Comparison of ENCODE assay signal across 8 cellular contexts in the genomic region with DNA sequence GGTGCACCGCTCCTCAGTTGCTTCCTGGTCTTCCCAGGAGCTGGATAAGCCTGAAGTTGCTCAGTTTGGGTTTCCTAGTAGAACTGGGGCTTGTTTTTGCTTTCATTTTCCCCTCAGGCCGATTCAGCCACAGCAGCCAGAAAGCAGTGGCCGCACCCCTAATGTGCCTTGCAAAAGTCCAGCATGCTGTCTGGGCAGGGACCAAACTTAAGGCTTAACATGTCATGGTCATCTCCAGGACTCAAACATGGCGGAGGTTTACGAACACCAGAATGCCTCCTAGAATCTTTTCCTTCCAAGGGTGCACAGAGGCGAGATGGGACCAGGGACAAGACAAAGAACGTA. TPM values are rescaled to one million over a fixed set of nuclear protein-coding genes. Genes with fewer than 3 reads are reported as not detected.
A peak's percentile ranks its signal among the peaks of the same experiment; 100 is the strongest.
DNase-seq lines count a peak whose midpoint lies in the region; ATAC-seq, FAIRE-seq and TF ChIP-seq lines count a peak whose summit lies in the region.

No MANE protein-coding gene starts in this region.

- H3K9me2 ChIP-seq in PC-3 (replicated peaks; ENCODE audit: low read length), result no peaks in the 10 kb centered on the region

- H2AFZ ChIP-seq in GM12878 (ENCODE audit: control insufficient read depth, low read depth, low read length), result peak overlapping the region; percentile 84
- H2AFZ ChIP-seq in PC-3 (ENCODE audit: low read length), result no peak overlapping the region

- H3K9ac ChIP-seq in GM12878 (ENCODE audit: control insufficient read depth, insufficient read depth, low read length) (peak overlapping the region; percentile 90), PC-3 (ENCODE audit: low read length) (no peak overlapping the region)

- H3K4me2 ChIP-seq in GM12878 (ENCODE audit: control insufficient read depth, insufficient read depth) (peak overlapping the region; percentile 86), PC-3 (ENCODE audit: low read length) (no peak overlapping the region)

- intact Hi-C loops in GM12878 (cut with micrococcal nuclease; ENCODE audit: unreplicated experiment), result no loop called here
- intact Hi-C loops in upper lobe of right lung (cut with DNase I), result no loop called here
- intact Hi-C loops in PC-3 (cut with micrococcal nuclease), result no loop called here

- no peak for TF ChIP-seq CTCF in GM06990 (IDR thresholded peaks at IDR 0.05; ENCODE audit: insufficient read depth, low read length, poor library complexity, severe bottlenecking)
- TF ChIP-seq CTCF in GM12878 (IDR thresholded peaks at IDR 0.05 in 2 of 3, conservative IDR thresholded peaks at IDR 0.05 in 1 of 3; ENCODE audit: control insufficient read depth in 2 of 3, extremely low read depth in 1 of 3, insufficient read depth in 1 of 3, low read depth in 3 of 3, low read length in 3 of 3), result no peak
- TF ChIP-seq CTCF in lung (IDR thresholded peaks at IDR 0.05; ENCODE audit: control extremely low read depth, extremely low read depth), result no peak
- no peak for TF ChIP-seq CTCF in upper lobe of right lung (IDR thresholded peaks at IDR 0.05)
- TF ChIP-seq CTCF in PC-3 (conservative IDR thresholded peaks at IDR 0.05; ENCODE audit: low read depth, low read length), result no peak

- H3K27me3 ChIP-seq in GM06990 (replicated peaks; ENCODE audit: control insufficient read depth, insufficient read depth, low read length), result no peaks in the 10 kb centered on the region
- H3K27me3 ChIP-seq in GM12878 (replicated peaks in 1 of 2; ENCODE audit: control insufficient read depth in 2 of 2, insufficient read depth in 2 of 2, low read length in 1 of 2), result no peaks in the 10 kb centered on the region
- H3K27me3 ChIP-seq in lung (ENCODE audit: control insufficient read depth, insufficient read depth), result no peaks in the 10 kb centered on the region
- H3K27me3 ChIP-seq in upper lobe of right lung, result no peaks in the 10 kb centered on the region
- H3K27me3 ChIP-seq in PC-3 (ENCODE audit: low read length), result no peaks in the 10 kb centered on the region

- ATAC-seq in GM12878, result peak; percentile 5
- ATAC-seq in lung (ENCODE audit: insufficient read depth, low FRiP score), result no peak
- ATAC-seq in upper lobe of right lung, result no peak
- ATAC-seq in GM21526 (IDR thresholded peaks at IDR 0.05; ENCODE audit: low FRiP score, unreplicated experiment), result no peak
- no peak for ATAC-seq in PC-3

- SMC1A ChIA-PET in GM12878 (lab: Charles Lee; ENCODE audit: uncharacterized antibody, unreplicated experiment), result interaction anchor here (1.1 to 5.3 kb wide), 7 partner anchors 14 to 153 kb away, joined by 3 to 26 read pairs (median 3); a partner anchor contains a TSS

- H4K20me1 ChIP-seq in GM12878 (ENCODE audit: control insufficient read depth, insufficient read depth) (no peaks in the 10 kb centered on the region), PC-3 (ENCODE audit: low read length) (no peaks in the 10 kb centered on the region)

- H3K4me3 ChIP-seq in GM06990 (replicated peaks; ENCODE audit: low read depth, low read length) (peak overlapping the region; percentile 64), GM12878 (peak overlapping the region; percentile 59), lung (peak overlapping the region; percentile 50), upper lobe of right lung (peak overlapping the region; percentile 73), PC-3 (ENCODE audit: low read length) (no peak overlapping the region)

- POLR2A ChIA-PET in GM12878 (lab: Charles Lee), result interaction anchor here (0.5 to 7.6 kb wide), 16 partner anchors 17 to 151 kb away, joined by 3 to 79 read pairs (median 4); a partner anchor contains a TSS
- POLR2A ChIA-PET in PC-3 (lab: Charles Lee; ENCODE audit: unreplicated experiment), result no interaction called here

- FAIRE-seq in GM12878 (lab: Jason Lieb, UNC), result no peak

- BruUV-seq in GM12878 (replicated peaks; lab: Mats Ljungman, UMichigan) (TSS peak; percentile 98), PC-3 (replicated peaks; lab: Mats Ljungman, UMichigan) (no TSS peak)

- TF ChIP-seq RAD21 in GM12878 (IDR thresholded peaks at IDR 0.05; ENCODE audit: insufficient read depth, low read depth, low read length), result no peak

- H3K27ac ChIP-seq in GM12878 (ENCODE audit: control insufficient read depth, insufficient read depth) (peak overlapping the region; percentile 88), lung (ENCODE audit: low read depth in 1 of 2, low read length in 1 of 2) (peak overlapping the region; percentile 94 to 99), upper lobe of right lung (peak overlapping the region; percentile 99), PC-3 (ENCODE audit: low read length) (no peak overlapping the region)

- in situ Hi-C loops in GM12878 (cut with MboI), result no loop called here

- peaks cover 6% of the 10 kb centered on the region for H3F3A ChIP-seq in PC-3 (ENCODE audit: low read length, unreplicated experiment)

- H3K79me2 ChIP-seq in GM12878 (ENCODE audit: control insufficient read depth, insufficient read depth, low read length) (no peaks in the 10 kb centered on the region), PC-3 (ENCODE audit: low read length) (0 out of 2 replicates have a peak, but pooled peaks cover 5% of the 10 kb centered on the region)

- TF ChIP-seq POLR2A in GM12878 (IDR thresholded peaks at IDR 0.05; ENCODE audit: low read depth, low read length), result no peak

- WGBS in GM12878 (ENCODE audit: insufficient coverage, insufficient replicate concordance, low lambda C conversion rate, missing lambda C conversion rate), result 77% methylated on average over 7 of the region's 7 CpGs
- WGBS in lung, 2 donors, result 63 to 64% methylated on average over 7 of the region's 7 CpGs

- CTCF ChIA-PET in GM12878 (lab: Yijun Ruan, JAX) (interaction anchor here (1.6 to 5.0 kb wide), 3 partner anchors 13 to 17 kb away, joined by 6 to 21 read pairs (median 6); a partner anchor contains a TSS), PC-3 (lab: Charles Lee) (no interaction called here)

- DNase-seq in GM06990 (ENCODE audit: extremely low read depth, insufficient read length), result no peak
- DNase-seq in MV-4-11 (lab: John Stamatoyannopoulos, UW), result peak; percentile 41
- no peak for DNase-seq in GM12878 (ENCODE audit: low read depth, low spot score)
- no peak for DNase-seq in lung (ENCODE audit: low spot score)
- peak; percentile 60 for DNase-seq in upper lobe of right lung
- no peak for DNase-seq in PC-3
- no peak for DNase-seq in cerebellar nuclear complex (lab: John Stamatoyannopoulos, UW)

- H3K9me3 ChIP-seq in GM12878 (replicated peaks; ENCODE audit: control insufficient read depth, insufficient read depth, low read length) (no peaks in the 10 kb centered on the region), lung (ENCODE audit: control insufficient read depth in 2 of 2, insufficient read depth in 1 of 2, low read length in 1 of 2) (no peaks in the 10 kb centered on the region), upper lobe of right lung (no peaks in the 10 kb centered on the region), PC-3 (ENCODE audit: low read length) (no peaks in the 10 kb centered on the region)

- RAD21 ChIA-PET in GM12878 (lab: Charles Lee; ENCODE audit: unreplicated experiment), result interaction anchor here (0.5 to 1.8 kb wide), 7 partner anchors 17 to 153 kb away, joined by 3 to 8 read pairs (median 6); a partner anchor contains a TSS

- H3K4me1 ChIP-seq in GM12878 (ENCODE audit: control insufficient read depth, insufficient read depth, low read length), result peaks cover 42% of the 10 kb centered on the region
- H3K4me1 ChIP-seq in lung (ENCODE audit: control insufficient read depth in 2 of 2, insufficient read depth in 2 of 2, low read length in 2 of 2), result peaks cover 5 to 17% of the 10 kb centered on the region in 2 donors
- peaks cover 39% of the 10 kb centered on the region for H3K4me1 ChIP-seq in upper lobe of right lung
- H3K4me1 ChIP-seq in PC-3 (ENCODE audit: insufficient read depth, low read length), result peaks cover 17% of the 10 kb centered on the region

- H3K36me3 ChIP-seq in GM06990 (ENCODE audit: control insufficient read depth, insufficient read depth, low read length) (peaks cover 10% of the 10 kb centered on the region), GM12878 (ENCODE audit: control insufficient read depth in 2 of 2, insufficient read depth in 2 of 2, low read length in 1 of 2) (peaks cover 17 to 21% of the 10 kb centered on the region in 2 experiments), lung (ENCODE audit: control insufficient read depth in 2 of 2, insufficient read depth in 2 of 2, low read length in 2 of 2) (peaks cover 13 to 16% of the 10 kb centered on the region in 2 donors), upper lobe of right lung (peaks cover 45% of the 10 kb centered on the region), PC-3 (ENCODE audit: low read depth, low read length) (peaks cover 49% of the 10 kb centered on the region)

- no peak for TF ChIP-seq EP300 in GM12878 (IDR thresholded peaks at IDR 0.05; ENCODE audit: borderline replicate concordance in 1 of 2, control insufficient read depth in 1 of 2, low read depth in 2 of 2, low read length in 2 of 2)

RNA-seq across cellular contexts. Expression of a gene that starts 2.5 kb away (rescaled TPM):
- total RNA-seq in GM12878 (2013; cell fraction: nucleolus; rRNA removed), result not detected in 2 replicates
- not detected in 2 replicates for total RNA-seq in GM12878 (2014; rRNA removed)
- not detected in 2 replicates for total RNA-seq in GM12878 (2014; rRNA removed; fragmentation: Illumina TruSeq; extraction: Trizol)
- total RNA-seq in GM12878 (2021), result not detected in 2 replicates
- polyA plus RNA-seq in GM12878 (2011; ENCODE audit: low read depth), result 0.81 TPM
- not detected in 2 replicates for polyA plus RNA-seq in GM12878 (2011; rRNA removed)
- polyA plus RNA-seq in GM12878 (2011; cell fraction: cytosol; rRNA removed), result 0.10 TPM in 1 of 2 replicates, not detected in the other
- 0.13 TPM in 1 of 2 replicates, not detected in the other for polyA plus RNA-seq in GM12878 (2011; cell fraction: nucleus; rRNA removed)
- polyA plus RNA-seq in GM12878 (2012), result 0.18 and 0.55 TPM in 2 replicates
- polyA plus RNA-seq in GM12878 (2014; fragmentation: Illumina TruSeq; extraction: Trizol), result 0.57 TPM in 1 of 2 replicates, not detected in the other
- polyA plus RNA-seq in GM12878 (2014; fragmentation: Nextera tagmentation; extraction: Ambion mirVana), result under 1 TPM; 0.27 to 0.42 TPM
- polyA plus RNA-seq in GM12878 (2014; rRNA removed), result not detected in 2 replicates
- under 1 TPM; 0.62 to 0.83 TPM for polyA plus RNA-seq in GM12878 (2016; fragmentation: Nextera tagmentation; extraction: Ambion mirVana)
- not detected in 2 replicates for polyA minus RNA-seq in GM12878 (2011; rRNA and poly(A)+ RNA removed)
- polyA minus RNA-seq in GM12878 (2011; cell fraction: cytosol; rRNA and poly(A)+ RNA removed), result not detected in 2 replicates
- not detected in 2 replicates for polyA minus RNA-seq in GM12878 (2011; cell fraction: nucleus; rRNA and poly(A)+ RNA removed)
- total RNA-seq in lung, result under 1 TPM in 1 of 2 donors, not detected in 1; 0.40 TPM
- polyA plus RNA-seq in lung, result under 1 TPM; 0.05 to 0.26 TPM
- not detected for total RNA-seq in upper lobe of right lung
- total RNA-seq in PC-3 (2014; rRNA removed), result not detected in 2 replicates

RNA-seq across cellular contexts. Expression of a gene that starts 2.7 kb away (rescaled TPM):
- total RNA-seq in GM12878 (2013; cell fraction: nucleolus; rRNA removed), result 23.5 and 29.0 TPM in 2 replicates
- total RNA-seq in GM12878 (2014; rRNA removed) (21.7 and 24.3 TPM in 2 replicates), GM12878 (2014; rRNA removed; fragmentation: Illumina TruSeq; extraction: Trizol) (20.3 and 21.5 TPM in 2 replicates), GM12878 (2021) (22.9 and 28.9 TPM in 2 replicates), lung (100 to 1,000 TPM in 1 of 2 donors, 10 to 100 TPM in 1; 30.7 to 120 TPM), upper lobe of right lung (65.6 TPM), PC-3 (2014; rRNA removed) (65.7 and 73.4 TPM in 2 replicates)
- 39.4 TPM for polyA plus RNA-seq in GM12878 (2011; ENCODE audit: low read depth)
- polyA plus RNA-seq in GM12878 (2011; rRNA removed) (7.6 and 16.5 TPM in 2 replicates), GM12878 (2014; fragmentation: Illumina TruSeq; extraction: Trizol) (10.6 and 17.1 TPM in 2 replicates), GM12878 (2014; fragmentation: Nextera tagmentation; extraction: Ambion mirVana) (10 to 100 TPM; 12.3 to 34.4 TPM), GM12878 (2014; rRNA removed) (21.9 and 24.2 TPM in 2 replicates), GM12878 (2016; fragmentation: Nextera tagmentation; extraction: Ambion mirVana) (10 to 100 TPM; 55.7 to 57.9 TPM), lung (100 to 1,000 TPM in 1 of 2 donors, 10 to 100 TPM in 1; 65.7 to 190 TPM)
- 41.4 and 49.7 TPM in 2 replicates for polyA plus RNA-seq in GM12878 (2011; cell fraction: cytosol; rRNA removed)
- 49.3 and 67.8 TPM in 2 replicates for polyA plus RNA-seq in GM12878 (2011; cell fraction: nucleus; rRNA removed)
- polyA plus RNA-seq in GM12878 (2012), result 24.7 and 26.2 TPM in 2 replicates
- polyA minus RNA-seq in GM12878 (2011; rRNA and poly(A)+ RNA removed), result 36.9 and 38.8 TPM in 2 replicates
- 12.4 and 22.4 TPM in 2 replicates for polyA minus RNA-seq in GM12878 (2011; cell fraction: cytosol; rRNA and poly(A)+ RNA removed)
- polyA minus RNA-seq in GM12878 (2011; cell fraction: nucleus; rRNA and poly(A)+ RNA removed), result 15.7 and 30.1 TPM in 2 replicates

RNA-seq across cellular contexts. Expression of a gene that starts 17.3 kb away (rescaled TPM):
- total RNA-seq in GM12878 (2013; cell fraction: nucleolus; rRNA removed), result 50.6 and 53.9 TPM in 2 replicates
- total RNA-seq in GM12878 (2014; rRNA removed), result 6.6 and 8.8 TPM in 2 replicates
- total RNA-seq in GM12878 (2014; rRNA removed; fragmentation: Illumina TruSeq; extraction: Trizol), result 21.1 and 22.7 TPM in 2 replicates
- 47.9 and 50.5 TPM in 2 replicates for total RNA-seq in GM12878 (2021)
- polyA plus RNA-seq in GM12878 (2011; ENCODE audit: low read depth), result 27.5 TPM
- 23.7 and 29.8 TPM in 2 replicates for polyA plus RNA-seq in GM12878 (2011; rRNA removed)
- 15.8 and 19.0 TPM in 2 replicates for polyA plus RNA-seq in GM12878 (2011; cell fraction: cytosol; rRNA removed)
- polyA plus RNA-seq in GM12878 (2011; cell fraction: nucleus; rRNA removed), result 27.0 and 40.2 TPM in 2 replicates
- 52.9 and 61.7 TPM in 2 replicates for polyA plus RNA-seq in GM12878 (2012)
- 72.2 and 73.7 TPM in 2 replicates for polyA plus RNA-seq in GM12878 (2014; fragmentation: Illumina TruSeq; extraction: Trizol)
- polyA plus RNA-seq in GM12878 (2014; fragmentation: Nextera tagmentation; extraction: Ambion mirVana), result 1 to 10 TPM; 1.6 to 7.4 TPM
- polyA plus RNA-seq in GM12878 (2014; rRNA removed), result 39.9 and 43.9 TPM in 2 replicates
- polyA plus RNA-seq in GM12878 (2016; fragmentation: Nextera tagmentation; extraction: Ambion mirVana), result 1 to 10 TPM; 2.6 to 2.7 TPM
- 23.3 and 25.3 TPM in 2 replicates for polyA minus RNA-seq in GM12878 (2011; rRNA and poly(A)+ RNA removed)
- 10.6 and 13.2 TPM in 2 replicates for polyA minus RNA-seq in GM12878 (2011; cell fraction: cytosol; rRNA and poly(A)+ RNA removed)
- polyA minus RNA-seq in GM12878 (2011; cell fraction: nucleus; rRNA and poly(A)+ RNA removed), result 13.5 and 26.4 TPM in 2 replicates
- total RNA-seq in lung, result 10 to 100 TPM; 41.4 to 53.1 TPM
- 10 to 100 TPM; 25.6 to 29.5 TPM for polyA plus RNA-seq in lung
- 43.1 TPM for total RNA-seq in upper lobe of right lung
- total RNA-seq in PC-3 (2014; rRNA removed), result 15.5 and 25.4 TPM in 2 replicates

RNA-seq across cellular contexts. Expression of a gene that starts 18.3 kb away (rescaled TPM):
- 37.4 and 54.4 TPM in 2 replicates for total RNA-seq in GM12878 (2013; cell fraction: nucleolus; rRNA removed)
- total RNA-seq in GM12878 (2014; rRNA removed), result 51.6 and 55.5 TPM in 2 replicates
- total RNA-seq in GM12878 (2014; rRNA removed; fragmentation: Illumina TruSeq; extraction: Trizol), result 45.3 and 52.5 TPM in 2 replicates
- 40.4 and 42.0 TPM in 2 replicates for total RNA-seq in GM12878 (2021)
- 24.2 TPM for polyA plus RNA-seq in GM12878 (2011; ENCODE audit: low read depth)
- polyA plus RNA-seq in GM12878 (2011; rRNA removed), result 62.9 and 71.2 TPM in 2 replicates
- 53.8 and 56.3 TPM in 2 replicates for polyA plus RNA-seq in GM12878 (2011; cell fraction: cytosol; rRNA removed)
- polyA plus RNA-seq in GM12878 (2011; cell fraction: nucleus; rRNA removed), result 39.6 and 50.1 TPM in 2 replicates
- 42.2 and 55.8 TPM in 2 replicates for polyA plus RNA-seq in GM12878 (2012)
- 53.6 and 62.0 TPM in 2 replicates for polyA plus RNA-seq in GM12878 (2014; fragmentation: Illumina TruSeq; extraction: Trizol)
- 10 to 100 TPM; 60.9 to 72.3 TPM for polyA plus RNA-seq in GM12878 (2014; fragmentation: Nextera tagmentation; extraction: Ambion mirVana)
- 47.1 and 47.3 TPM in 2 replicates for polyA plus RNA-seq in GM12878 (2014; rRNA removed)
- 10 to 100 TPM; 48.7 to 49.2 TPM for polyA plus RNA-seq in GM12878 (2016; fragmentation: Nextera tagmentation; extraction: Ambion mirVana)
- 29.7 and 41.3 TPM in 2 replicates for polyA minus RNA-seq in GM12878 (2011; rRNA and poly(A)+ RNA removed)
- polyA minus RNA-seq in GM12878 (2011; cell fraction: cytosol; rRNA and poly(A)+ RNA removed), result 15.9 and 18.3 TPM in 2 replicates
- polyA minus RNA-seq in GM12878 (2011; cell fraction: nucleus; rRNA and poly(A)+ RNA removed), result 11.4 and 18.6 TPM in 2 replicates
- total RNA-seq in lung, result 10 to 100 TPM; 27.7 to 33.8 TPM
- 10 to 100 TPM; 22.6 to 55.5 TPM for polyA plus RNA-seq in lung
- total RNA-seq in upper lobe of right lung, result 31.3 TPM
- 26.1 and 37.4 TPM in 2 replicates for total RNA-seq in PC-3 (2014; rRNA removed)

RNA-seq across cellular contexts. Expression of a gene that starts 20.6 kb away (rescaled TPM):
- total RNA-seq in GM12878 (2013; cell fraction: nucleolus; rRNA removed), result 0.24 TPM in 1 of 2 replicates, not detected in the other
- total RNA-seq in GM12878 (2014; rRNA removed) (0.05 and 0.06 TPM in 2 replicates), GM12878 (2014; rRNA removed; fragmentation: Illumina TruSeq; extraction: Trizol) (not detected in 2 replicates), GM12878 (2021) (not detected in 2 replicates), lung (1 to 10 TPM in 1 of 2 donors, under 1 TPM in 1; 0.57 to 2.6 TPM), upper lobe of right lung (2.0 TPM), PC-3 (2014; rRNA removed) (0.51 and 0.86 TPM in 2 replicates)
- not detected for polyA plus RNA-seq in GM12878 (2011; ENCODE audit: low read depth)
- polyA plus RNA-seq in GM12878 (2011; rRNA removed) (not detected in 2 replicates), GM12878 (2014; fragmentation: Illumina TruSeq; extraction: Trizol) (0.01 TPM in 1 of 2 replicates, not detected in the other), GM12878 (2014; fragmentation: Nextera tagmentation; extraction: Ambion mirVana) (not detected), GM12878 (2014; rRNA removed) (not detected in 2 replicates), GM12878 (2016; fragmentation: Nextera tagmentation; extraction: Ambion mirVana) (not detected), lung (1 to 10 TPM in 1 of 2 donors, under 1 TPM in 1; 0.46 to 1.9 TPM)
- polyA plus RNA-seq in GM12878 (2011; cell fraction: cytosol; rRNA removed), result not detected in 2 replicates
- 0.04 and 0.18 TPM in 2 replicates for polyA plus RNA-seq in GM12878 (2011; cell fraction: nucleus; rRNA removed)
- polyA plus RNA-seq in GM12878 (2012), result not detected in 2 replicates
- 0.10 TPM in 1 of 2 replicates, not detected in the other for polyA minus RNA-seq in GM12878 (2011; rRNA and poly(A)+ RNA removed)
- polyA minus RNA-seq in GM12878 (2011; cell fraction: cytosol; rRNA and poly(A)+ RNA removed), result not detected in 2 replicates
- polyA minus RNA-seq in GM12878 (2011; cell fraction: nucleus; rRNA and poly(A)+ RNA removed), result 0.36 and 0.67 TPM in 2 replicates

Comparison
In these comparisons a context has a peak if more than half of its experiments do, and no peak if none do; other contexts are left out.
1. DNase-seq: peak in MV-4-11 (single experiment) and upper lobe of right lung (single experiment); none in GM06990 (single experiment), GM12878 (single experiment), lung (single experiment), PC-3 (single experiment) and cerebellar nuclear complex (0 of 2).